23 cellular contexts compared by ENCODE assay signal in genomic region chr4:5544762-5545161, GRCh38.
A peak's percentile ranks its signal among the peaks of the same experiment; 100 is the strongest.
DNase-seq lines count a peak whose midpoint lies in the region; ATAC-seq and TF ChIP-seq lines count a peak whose summit lies in the region.
"Had no signal": no experiment of that assay in that cellular context is flagged by ENCODE, and none has a peak within 500 bp of the region (broad histone marks: within the 10 kb centered on the region; RNA-seq: fewer than 3 reads in every experiment).

No MANE protein-coding gene starts in this region.

- H3K9me3 Mint-ChIP-seq in osteocyte (ENCODE audit: unreplicated experiment): peaks cover 2% of the 10 kb centered on the region
- peaks cover 2% of the 10 kb centered on the region for H3K9me3 Mint-ChIP-seq in stimulated activated memory B cell treated with anti-CD40 and anti-IgM and Interleukin-4, amounts not matched to agents 10 μg/mL and 1 μg/mL and 100 μg/mL, for 72 hours

- H3K4me1 ChIP-seq in esophagus muscularis mucosa: no peaks in the 10 kb centered on the region
- H3K4me1 ChIP-seq: BE2C, BLaER1 had no signal

- H3K9me3 ChIP-seq in esophagus muscularis mucosa: no peaks in the 10 kb centered on the region
- H3K9me3 ChIP-seq: BE2C had no signal

- peaks cover 25% of the 10 kb centered on the region for H3K27me3 Mint-ChIP-seq in osteocyte (ENCODE audit: unreplicated experiment)
- no peaks in the 10 kb centered on the region for H3K27me3 Mint-ChIP-seq in stimulated activated memory B cell treated with anti-CD40 and anti-IgM and Interleukin-4, amounts not matched to agents 10 μg/mL and 1 μg/mL and 100 μg/mL, for 72 hours
- H3K27me3 Mint-ChIP-seq: CD4-positive, alpha-beta memory T cell; CD4-positive, CD25-positive, alpha-beta regulatory T cell had no signal

- H3K36me3 Mint-ChIP-seq in osteocyte (ENCODE audit: unreplicated experiment): peaks cover 2% of the 10 kb centered on the region
- H3K36me3 Mint-ChIP-seq in stimulated activated memory B cell treated with anti-CD40 and anti-IgM and Interleukin-4, amounts not matched to agents 10 μg/mL and 1 μg/mL and 100 μg/mL, for 72 hours: no peaks in the 10 kb centered on the region
- H3K36me3 Mint-ChIP-seq: CD14-positive monocyte; CD4-positive, alpha-beta memory T cell; CD4-positive, CD25-positive, alpha-beta regulatory T cell had no signal

- intact Hi-C loops in esophagus muscularis mucosa (cut with DNase I): no loop called here

- H3K4me3 Mint-ChIP-seq in osteocyte (ENCODE audit: unreplicated experiment): no peak overlapping the region
- no peak overlapping the region for H3K4me3 Mint-ChIP-seq in stimulated activated memory B cell treated with anti-CD40 and anti-IgM and Interleukin-4, amounts not matched to agents 10 μg/mL and 1 μg/mL and 100 μg/mL, for 72 hours
- H3K4me3 Mint-ChIP-seq: CD14-positive monocyte; CD4-positive, alpha-beta memory T cell; CD4-positive, CD25-positive, alpha-beta regulatory T cell; CD8-positive, alpha-beta memory T cell had no signal

- TF ChIP-seq CTCF in esophagus muscularis mucosa (IDR thresholded peaks at IDR 0.05): no peak
- no peak for TF ChIP-seq CTCF in osteocyte (IDR thresholded peaks at IDR 0.05)

- H3K27me3 ChIP-seq in esophagus muscularis mucosa: no peaks in the 10 kb centered on the region
- H3K27me3 ChIP-seq: BLaER1 had no signal

- H3K36me3 ChIP-seq in esophagus muscularis mucosa: peaks cover 0 to 14% (median 3%) of the 10 kb centered on the region in 4 donors
- H3K36me3 ChIP-seq: BE2C had no signal

- no peak for ATAC-seq in stimulated activated memory B cell treated with anti-CD40 and anti-IgM and Interleukin-4, amounts not matched to agents 10 μg/mL and 1 μg/mL and 100 μg/mL, for 72 hours
- no peak for ATAC-seq in left lobe of liver
- ATAC-seq: GM12878 had no signal

- H3K27ac Mint-ChIP-seq in osteocyte (ENCODE audit: unreplicated experiment): no peak overlapping the region
- no peak overlapping the region for H3K27ac Mint-ChIP-seq in stimulated activated memory B cell treated with anti-CD40 and anti-IgM and Interleukin-4, amounts not matched to agents 10 μg/mL and 1 μg/mL and 100 μg/mL, for 72 hours
- H3K27ac Mint-ChIP-seq: CD14-positive monocyte; CD4-positive, alpha-beta memory T cell; CD4-positive, CD25-positive, alpha-beta regulatory T cell; CD8-positive, alpha-beta memory T cell had no signal

- no peak for TF ChIP-seq POLR2A in esophagus muscularis mucosa (IDR thresholded peaks at IDR 0.05; ENCODE audit: low read depth)

- no peak overlapping the region for H3K4me3 ChIP-seq in esophagus muscularis mucosa
- H3K4me3 ChIP-seq: BLaER1, GM12878 had no signal

- no peak for TF ChIP-seq EP300 in esophagus muscularis mucosa (IDR thresholded peaks at IDR 0.05)

- H3K27ac ChIP-seq in esophagus muscularis mucosa (replicated peaks in 1 of 4): no peak overlapping the region
- H3K27ac ChIP-seq: BLaER1 had no signal

- 64% methylated on average over 5 of the region's 5 CpGs for WGBS in esophagus muscularis mucosa

- H3K4me1 Mint-ChIP-seq in osteocyte (ENCODE audit: unreplicated experiment): no peaks in the 10 kb centered on the region
- no peaks in the 10 kb centered on the region for H3K4me1 Mint-ChIP-seq in stimulated activated memory B cell treated with anti-CD40 and anti-IgM and Interleukin-4, amounts not matched to agents 10 μg/mL and 1 μg/mL and 100 μg/mL, for 72 hours
- H3K4me1 Mint-ChIP-seq: CD14-positive monocyte; CD4-positive, alpha-beta memory T cell; CD4-positive, CD25-positive, alpha-beta regulatory T cell; CD8-positive, alpha-beta memory T cell had no signal

- DNase-seq in esophagus muscularis mucosa (ENCODE audit: extremely low spot score) (peak; percentile 89), osteocyte (ENCODE audit: extremely low spot score, unreplicated experiment) (peak; percentile 79), left lobe of liver (ENCODE audit: low spot score) (no peak)
- DNase-seq in stimulated activated CD4-positive, alpha-beta T cell treated with anti-CD3 and anti-CD28 coated beads, Interleukin-1b, Interleukin-23, amount 100 ng/mL, for 48 hours: no peak
- DNase-seq: 8988T; ACHN; BE2C; C1 segment of cervical spinal cord; CD4-positive, alpha-beta memory T cell; CD4-positive, CD25-positive, alpha-beta regulatory T cell; CD8-positive, alpha-beta memory T cell; COR-L47; DMS 273 treated with DMSO at 0.1 percent for 48 hours; DMS153; DMS53; DMS79; DND-41; EL; GDM1 had no signal

Comparison
In these comparisons a context has a peak if more than half of its experiments do, and no peak if none do; other contexts are left out.
1. DNase-seq: peak in esophagus muscularis mucosa (single experiment) and osteocyte (single experiment); none in stimulated activated CD4-positive, alpha-beta T cell treated with anti-CD3 and anti-CD28 coated beads, Interleukin-1b, Interleukin-23, amount 100 ng/mL, for 48 hours (single experiment) and left lobe of liver (single experiment).